Comparison of ENCODE assay signal across 17 cellular contexts in the genomic region with DNA sequence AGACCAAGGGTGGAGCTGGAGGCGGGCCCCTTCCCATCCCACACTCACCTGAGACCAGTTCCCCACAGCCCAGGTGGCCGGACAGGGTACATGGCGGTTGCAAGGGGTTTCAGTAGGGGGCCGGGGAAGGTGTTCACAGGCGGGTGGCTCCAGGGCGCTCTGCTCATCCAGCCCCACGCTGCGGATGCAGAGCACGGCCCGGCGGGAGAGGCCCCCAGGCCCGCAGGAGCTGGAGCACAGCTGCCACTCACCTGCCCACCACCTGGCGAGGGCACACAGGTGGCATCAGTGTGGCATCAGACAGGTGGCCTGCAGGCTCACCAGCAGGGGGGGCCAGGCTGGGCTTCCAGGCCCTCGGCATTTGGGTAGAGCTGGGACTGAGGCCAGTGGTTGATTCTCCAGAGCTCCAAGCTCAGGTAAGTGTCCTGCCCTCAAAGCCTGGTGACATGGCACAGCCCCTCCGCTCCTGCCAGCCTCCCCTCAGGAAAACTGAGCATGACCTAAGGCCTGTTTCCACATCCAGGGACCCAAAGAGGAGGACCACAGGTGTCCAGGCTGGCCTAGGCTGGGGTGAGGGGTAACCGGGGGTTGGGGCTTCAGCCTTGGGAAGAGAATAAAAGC. TPM values are rescaled to one million over a fixed set of nuclear protein-coding genes. Genes with fewer than 3 reads are reported as not detected.
DNase-seq lines count a peak whose midpoint lies in the region; ATAC-seq and TF ChIP-seq lines count a peak whose summit lies in the region.
"Had no signal": no experiment of that assay in that cellular context is flagged by ENCODE, and none has a peak within 500 bp of the region (broad histone marks: within the 10 kb centered on the region; RNA-seq: fewer than 3 reads in every experiment).

No MANE protein-coding gene starts in this region.

- H3K9ac ChIP-seq in endodermal cell (ENCODE audit: extremely low read depth, low read length, poor library complexity, severe bottlenecking) = no peak overlapping the region

- WGBS in endodermal cell (ENCODE audit: insufficient coverage in 1 of 2, insufficient read length in 1 of 2), 2 experiments = 91 to 93% methylated on average over 3 to 16 of the region's 16 CpGs

- no peaks in the 10 kb centered on the region for H3K27me3 ChIP-seq in endodermal cell (ENCODE audit: control insufficient read depth, insufficient read depth, low read length, poor library complexity, severe bottlenecking)

- H3K27ac Mint-ChIP-seq in endodermal cell = no peak overlapping the region
- H3K27ac Mint-ChIP-seq: CD4-positive, alpha-beta memory T cell; naive thymus-derived CD4-positive, alpha-beta T cell; T-cell had no signal

- DNase-seq in NCI-H2171 treated with DMSO at 0.1 percent for 48 hours (lab: John Stamatoyannopoulos, UW) (peak; percentile 31), NCI-H2171 (lab: John Stamatoyannopoulos, UW) (no peak), LNCaP clone FGC (ENCODE audit: low read depth) (no peak), endodermal cell (no peak), retinal pigment epithelial cell (ENCODE audit: low read depth) (no peak), NCI-H748 (lab: John Stamatoyannopoulos, UW; ENCODE audit: unreplicated experiment) (no peak)
- DNase-seq in activated CD4-positive, alpha-beta T cell treated with anti-CD3 and anti-CD28 coated beads for 1 hour = no peak
- DNase-seq: caudate nucleus; CD4-positive, alpha-beta memory T cell; effector CD4-positive, alpha-beta T cell; EL; naive thymus-derived CD4-positive, alpha-beta T cell; NCI-H1694 treated with DMSO at 0.1 percent for 48 hours; NCI-H526; T-cell had no signal

- no peaks in the 10 kb centered on the region for H3K9me3 Mint-ChIP-seq in endodermal cell
- H3K9me3 Mint-ChIP-seq: CD4-positive, alpha-beta memory T cell; naive thymus-derived CD4-positive, alpha-beta T cell; T-cell had no signal

- no peaks in the 10 kb centered on the region for H3K4me1 ChIP-seq in endodermal cell (ENCODE audit: control insufficient read depth, insufficient read depth, low read length)

- no peaks in the 10 kb centered on the region for H3K36me3 ChIP-seq in endodermal cell (ENCODE audit: control insufficient read depth, insufficient read depth, low read length)

- H3K4me3 ChIP-seq in LNCaP clone FGC (ENCODE audit: low read depth, low read length) (no peak overlapping the region), endodermal cell (ENCODE audit: low read length) (no peak overlapping the region), retinal pigment epithelial cell (ENCODE audit: low read length) (no peak overlapping the region)
- H3K4me3 ChIP-seq: GM12878 had no signal

- no peak overlapping the region for H3K4me3 Mint-ChIP-seq in endodermal cell
- H3K4me3 Mint-ChIP-seq: CD4-positive, alpha-beta memory T cell; naive thymus-derived CD4-positive, alpha-beta T cell; T-cell had no signal

- no peak for ATAC-seq in GM21717 (IDR thresholded peaks at IDR 0.05; ENCODE audit: unreplicated experiment)
- ATAC-seq: GM12878; naive thymus-derived CD4-positive, alpha-beta T cell; T-cell had no signal

- H3K36me3 Mint-ChIP-seq in endodermal cell (ENCODE audit: low read depth) = no peaks in the 10 kb centered on the region
- H3K36me3 Mint-ChIP-seq: CD4-positive, alpha-beta memory T cell; naive thymus-derived CD4-positive, alpha-beta T cell; T-cell had no signal

- peaks cover 5% of the 10 kb centered on the region for H3K4me1 Mint-ChIP-seq in endodermal cell

- TF ChIP-seq CTCF in LNCaP clone FGC (IDR thresholded peaks at IDR 0.05; ENCODE audit: control insufficient read depth, extremely low read depth, insufficient read depth) = 0 out of 2 replicates have a peak, but pooled peaks have one; percentile 11
- peak; percentile 52 for TF ChIP-seq CTCF in endodermal cell (conservative IDR thresholded peaks at IDR 0.05)
- TF ChIP-seq CTCF in retinal pigment epithelial cell (conservative IDR thresholded peaks at IDR 0.05; ENCODE audit: low read depth, low read length) = peak; percentile 4

- H3K9me3 ChIP-seq in endodermal cell (ENCODE audit: control insufficient read depth, low read length) = no peaks in the 10 kb centered on the region

- H3K27ac ChIP-seq in endodermal cell (ENCODE audit: low read depth, low read length) = no peak overlapping the region

- H3K27me3 Mint-ChIP-seq in endodermal cell (ENCODE audit: insufficient read depth) = no peaks in the 10 kb centered on the region
- H3K27me3 Mint-ChIP-seq: CD4-positive, alpha-beta memory T cell; naive thymus-derived CD4-positive, alpha-beta T cell; T-cell had no signal

RNA-seq across cellular contexts. Expression of a gene that starts 43.8 kb away (rescaled TPM):
- total RNA-seq in endodermal cell = 10 to 100 TPM; 55.8 to 67.1 TPM
- 58.8 TPM for polyA plus RNA-seq in endodermal cell (2013, experiment 1 of 2)
- polyA plus RNA-seq in endodermal cell (2013, experiment 2 of 2) = 53.4 TPM
- total RNA-seq: CD4-positive, alpha-beta memory T cell had no signal
- polyA plus RNA-seq: CD4-positive, alpha-beta memory T cell; naive thymus-derived CD4-positive, alpha-beta T cell had no signal
